Comparison of ENCODE assay signal across 1 cellular context in the genomic region with DNA sequence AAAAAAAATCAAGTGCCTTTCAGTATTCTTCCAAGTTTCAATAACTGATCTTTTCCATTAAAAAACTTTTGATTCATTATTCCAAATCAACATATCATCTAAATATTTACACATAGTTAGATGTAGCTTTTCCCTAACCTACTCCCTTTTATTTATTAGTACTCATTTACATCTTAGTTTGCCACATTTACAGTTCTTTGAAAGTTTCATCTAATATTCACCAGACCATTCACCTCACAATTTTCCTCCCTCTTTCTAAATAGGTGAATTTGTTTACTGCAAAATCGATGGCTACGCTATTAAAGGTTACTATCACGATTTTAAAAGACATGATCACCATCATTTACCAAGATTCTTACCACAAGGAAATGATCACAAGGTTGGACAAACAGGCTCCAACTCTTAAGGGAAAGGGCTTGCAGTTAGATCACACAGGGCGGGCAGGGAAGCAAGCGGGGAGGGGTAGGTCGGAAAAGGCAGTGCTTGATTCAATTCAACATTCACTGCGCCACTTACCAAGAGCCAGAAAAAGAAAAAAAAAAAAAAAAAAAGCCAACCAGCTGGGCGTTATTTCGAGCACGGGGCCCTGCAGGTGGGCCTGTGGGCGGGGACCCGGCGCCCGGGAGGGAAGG.
TF ChIP-seq lines count a peak whose summit lies in the region.

No MANE protein-coding gene starts in this region.

TF ChIP-seq in GM23338, 12 proteins besides CTCF, POLR2A, EP300 and RAD21 (continued from another document):
- TF ChIP-seq, protein P1, sequence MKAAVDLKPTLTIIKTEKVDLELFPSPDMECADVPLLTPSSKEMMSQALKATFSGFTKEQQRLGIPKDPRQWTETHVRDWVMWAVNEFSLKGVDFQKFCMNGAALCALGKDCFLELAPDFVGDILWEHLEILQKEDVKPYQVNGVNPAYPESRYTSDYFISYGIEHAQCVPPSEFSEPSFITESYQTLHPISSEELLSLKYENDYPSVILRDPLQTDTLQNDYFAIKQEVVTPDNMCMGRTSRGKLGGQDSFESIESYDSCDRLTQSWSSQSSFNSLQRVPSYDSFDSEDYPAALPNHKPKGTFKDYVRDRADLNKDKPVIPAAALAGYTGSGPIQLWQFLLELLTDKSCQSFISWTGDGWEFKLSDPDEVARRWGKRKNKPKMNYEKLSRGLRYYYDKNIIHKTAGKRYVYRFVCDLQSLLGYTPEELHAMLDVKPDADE (IDR thresholded peaks at IDR 0.05) = no peak
- TF ChIP-seq STAT1 (IDR thresholded peaks at IDR 0.05; ENCODE audit: unreplicated experiment) (no peak), EZH2 (IDR thresholded peaks at IDR 0.05; ENCODE audit: low read depth, unreplicated experiment) (no peak)
- TF ChIP-seq, protein P2, sequence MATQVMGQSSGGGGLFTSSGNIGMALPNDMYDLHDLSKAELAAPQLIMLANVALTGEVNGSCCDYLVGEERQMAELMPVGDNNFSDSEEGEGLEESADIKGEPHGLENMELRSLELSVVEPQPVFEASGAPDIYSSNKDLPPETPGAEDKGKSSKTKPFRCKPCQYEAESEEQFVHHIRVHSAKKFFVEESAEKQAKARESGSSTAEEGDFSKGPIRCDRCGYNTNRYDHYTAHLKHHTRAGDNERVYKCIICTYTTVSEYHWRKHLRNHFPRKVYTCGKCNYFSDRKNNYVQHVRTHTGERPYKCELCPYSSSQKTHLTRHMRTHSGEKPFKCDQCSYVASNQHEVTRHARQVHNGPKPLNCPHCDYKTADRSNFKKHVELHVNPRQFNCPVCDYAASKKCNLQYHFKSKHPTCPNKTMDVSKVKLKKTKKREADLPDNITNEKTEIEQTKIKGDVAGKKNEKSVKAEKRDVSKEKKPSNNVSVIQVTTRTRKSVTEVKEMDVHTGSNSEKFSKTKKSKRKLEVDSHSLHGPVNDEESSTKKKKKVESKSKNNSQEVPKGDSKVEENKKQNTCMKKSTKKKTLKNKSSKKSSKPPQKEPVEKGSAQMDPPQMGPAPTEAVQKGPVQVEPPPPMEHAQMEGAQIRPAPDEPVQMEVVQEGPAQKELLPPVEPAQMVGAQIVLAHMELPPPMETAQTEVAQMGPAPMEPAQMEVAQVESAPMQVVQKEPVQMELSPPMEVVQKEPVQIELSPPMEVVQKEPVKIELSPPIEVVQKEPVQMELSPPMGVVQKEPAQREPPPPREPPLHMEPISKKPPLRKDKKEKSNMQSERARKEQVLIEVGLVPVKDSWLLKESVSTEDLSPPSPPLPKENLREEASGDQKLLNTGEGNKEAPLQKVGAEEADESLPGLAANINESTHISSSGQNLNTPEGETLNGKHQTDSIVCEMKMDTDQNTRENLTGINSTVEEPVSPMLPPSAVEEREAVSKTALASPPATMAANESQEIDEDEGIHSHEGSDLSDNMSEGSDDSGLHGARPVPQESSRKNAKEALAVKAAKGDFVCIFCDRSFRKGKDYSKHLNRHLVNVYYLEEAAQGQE (IDR thresholded peaks at IDR 0.05; ENCODE audit: unreplicated experiment) = no peak
TF ChIP-seq in GM23338: peak in this region for 0.
